12 cellular contexts compared by ENCODE assay signal in the genomic region with DNA sequence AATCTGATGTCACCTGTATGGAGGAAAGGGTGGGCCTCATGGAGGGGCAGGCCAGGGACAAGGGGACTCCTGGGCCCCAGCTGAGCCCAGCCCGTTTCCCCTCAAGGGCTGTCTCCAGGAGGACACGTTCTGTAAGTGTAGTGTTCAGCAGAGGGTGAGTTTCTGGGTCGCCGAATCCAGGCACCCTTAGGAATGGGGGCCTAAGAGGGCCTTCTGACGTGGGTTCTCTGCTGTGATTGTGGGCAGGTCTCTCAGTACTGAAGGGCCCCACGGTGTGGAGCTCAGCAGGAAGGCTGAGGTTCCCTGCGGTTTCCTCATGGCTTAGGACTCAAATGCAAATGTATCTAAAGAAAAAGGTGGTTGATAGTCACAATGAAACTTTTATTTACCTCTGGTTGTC. TPM values are rescaled to one million over a fixed set of nuclear protein-coding genes. Genes with fewer than 3 reads are reported as not detected.
DNase-seq lines count a peak whose midpoint lies in the region; ATAC-seq and TF ChIP-seq lines count a peak whose summit lies in the region.
"Had no signal": no experiment of that assay in that cellular context is flagged by ENCODE, and none has a peak within 500 bp of the region (broad histone marks: within the 10 kb centered on the region; RNA-seq: fewer than 3 reads in every experiment).

No MANE protein-coding gene starts in this region.

- no peak overlapping the region for H3K23ac ChIP-seq in neuronal stem cell (ENCODE audit: low read depth, low read length, poor library complexity)

- H3K27me3 ChIP-seq in BLaER1 treated with 17β-estradiol and CSF1 and Interleukin-3, amounts not matched to agents 10 nM and 100 nM = no peaks in the 10 kb centered on the region
- H3K27me3 ChIP-seq in neuronal stem cell (ENCODE audit: control insufficient read depth in 3 of 3, insufficient read depth in 3 of 3, low read depth in 1 of 3, low read length in 3 of 3) = no peaks in the 10 kb centered on the region
- H3K27me3 ChIP-seq: heart right ventricle had no signal

- no peak overlapping the region for H3K18ac ChIP-seq in neuronal stem cell (ENCODE audit: low read length)

- peak overlapping the region in 7 of 11 experiments; percentile 7 to 57 (median 13); a peak in 6 of 22 replicates for H3K9ac ChIP-seq in BLaER1 treated with 17β-estradiol and CSF1 and Interleukin-3, amounts not matched to agents 10 nM and 100 nM
- no peak overlapping the region for H3K9ac ChIP-seq in neuronal stem cell (ENCODE audit: low read depth, low read length, poor library complexity)

- intact Hi-C loops in mucosa of descending colon (cut with DNase I, micrococcal nuclease) = no loop called here

- no peak overlapping the region for H3K4me3 ChIP-seq in BLaER1 treated with 17β-estradiol and CSF1 and Interleukin-3, amounts not matched to agents 10 nM and 100 nM
- H3K4me3 ChIP-seq in mucosa of descending colon (no peak overlapping the region), neuronal stem cell (ENCODE audit: low read length in 2 of 2) (no peak overlapping the region)
- H3K4me3 ChIP-seq: heart right ventricle, skin epidermis had no signal

- H3K27ac ChIP-seq in BLaER1 treated with 17β-estradiol and CSF1 and Interleukin-3, amounts not matched to agents 10 nM and 100 nM = 0 out of 22 replicates have a peak overlapping the region, but pooled peaks of 1 of the 11 experiments have one; percentile 3
- no peak overlapping the region for H3K27ac ChIP-seq in neuronal stem cell (replicated peaks; ENCODE audit: low read length)

- no peak overlapping the region for H3K14ac ChIP-seq in neuronal stem cell (ENCODE audit: low read length)

- H3K36me3 ChIP-seq in BLaER1 treated with 17β-estradiol and CSF1 and Interleukin-3, amounts not matched to agents 10 nM and 100 nM = peaks cover 53 to 85% (median 69%) of the 10 kb centered on the region in 11 experiments
- H3K36me3 ChIP-seq in mucosa of descending colon (ENCODE audit: low read depth) (no peaks in the 10 kb centered on the region), neuronal stem cell (replicated peaks in 1 of 2; ENCODE audit: control insufficient read depth in 2 of 2, insufficient read depth in 2 of 2, low read length in 2 of 2) (peaks cover 29 to 77% of the 10 kb centered on the region in 2 donors)

- peaks cover 41% of the 10 kb centered on the region for H3K4me1 Mint-ChIP-seq in activated CD4-positive, alpha-beta memory T cell treated with anti-CD3 and anti-CD28 coated beads, Interleukin-2, amount 10 ng/mL, durations not matched to agents 7 days and 5 days

- no peak overlapping the region for H2AFZ ChIP-seq in neuronal stem cell (ENCODE audit: low read length)

- H2BK12ac ChIP-seq in neuronal stem cell (ENCODE audit: low read length) = no peak overlapping the region

- no CpG with 5 or more reads among the region's 7 CpGs for WGBS in neuronal stem cell (ENCODE audit: extremely low coverage in 2 of 2, insufficient read length in 2 of 2, insufficient replicate concordance in 1 of 2), 2 donors

- H2BK120ac ChIP-seq in neuronal stem cell (ENCODE audit: low read depth, low read length) = no peak overlapping the region

- no peak overlapping the region for H2AK5ac ChIP-seq in neuronal stem cell (ENCODE audit: low read depth, low read length)

- peak overlapping the region; percentile 6 for H3K4me3 Mint-ChIP-seq in activated CD4-positive, alpha-beta memory T cell treated with anti-CD3 and anti-CD28 coated beads, Interleukin-2, amount 10 ng/mL, durations not matched to agents 7 days and 5 days

- DNase-seq in activated CD4-positive, alpha-beta memory T cell treated with anti-CD3 and anti-CD28 coated beads, Interleukin-2, amount 10 ng/mL, durations not matched to agents 7 days and 5 days = peak; percentile 63
- DNase-seq in mucosa of descending colon = peak in 1 of 3 donors; percentile 41
- no peak for DNase-seq in cortex of kidney (lab: John Stamatoyannopoulos, UW)
- no peak for DNase-seq in NCI-H128 (lab: John Stamatoyannopoulos, UW; ENCODE audit: unreplicated experiment)
- DNase-seq in neuronal stem cell (ENCODE audit: low spot score) = no peak
- DNase-seq: heart right ventricle, midbrain, NCI-H524 had no signal

- H3K9me3 ChIP-seq in BLaER1 treated with 17β-estradiol and CSF1 and Interleukin-3, amounts not matched to agents 10 nM and 100 nM (replicated peaks in 1 of 11) = no peaks in the 10 kb centered on the region
- no peaks in the 10 kb centered on the region for H3K9me3 ChIP-seq in mucosa of descending colon
- no peaks in the 10 kb centered on the region for H3K9me3 ChIP-seq in neuronal stem cell (replicated peaks in 1 of 2; ENCODE audit: control insufficient read depth in 2 of 2, insufficient read depth in 1 of 2, low read depth in 1 of 2, low read length in 2 of 2)
- H3K9me3 ChIP-seq: heart right ventricle had no signal

- H2BK15ac ChIP-seq in neuronal stem cell (ENCODE audit: low read length) = no peak overlapping the region

- H3K27ac Mint-ChIP-seq in activated CD4-positive, alpha-beta memory T cell treated with anti-CD3 and anti-CD28 coated beads, Interleukin-2, amount 10 ng/mL, durations not matched to agents 7 days and 5 days = peak overlapping the region; percentile 71

- H3K4ac ChIP-seq in neuronal stem cell (ENCODE audit: low read length) = no peak overlapping the region

- H3K27me3 Mint-ChIP-seq in activated CD4-positive, alpha-beta memory T cell treated with anti-CD3 and anti-CD28 coated beads, Interleukin-2, amount 10 ng/mL, durations not matched to agents 7 days and 5 days = no peaks in the 10 kb centered on the region

- H2BK5ac ChIP-seq in neuronal stem cell (ENCODE audit: low read length) = no peak overlapping the region

- peaks cover 12 to 100% (median 94%) of the 10 kb centered on the region in 11 experiments; a peak in 21 of 22 replicates for H4K20me1 ChIP-seq in BLaER1 treated with 17β-estradiol and CSF1 and Interleukin-3, amounts not matched to agents 10 nM and 100 nM

- no peak overlapping the region for H4K91ac ChIP-seq in neuronal stem cell (ENCODE audit: low read depth, low read length, poor library complexity)

- no peaks in the 10 kb centered on the region for H3K9me3 Mint-ChIP-seq in activated CD4-positive, alpha-beta memory T cell treated with anti-CD3 and anti-CD28 coated beads, Interleukin-2, amount 10 ng/mL, durations not matched to agents 7 days and 5 days

- H3K4me1 ChIP-seq in BLaER1 treated with 17β-estradiol and CSF1 and Interleukin-3, amounts not matched to agents 10 nM and 100 nM = peaks cover 20 to 37% (median 31%) of the 10 kb centered on the region in 10 experiments
- H3K4me1 ChIP-seq in mucosa of descending colon (ENCODE audit: low read depth) = peaks cover 5% of the 10 kb centered on the region
- H3K4me1 ChIP-seq in neuronal stem cell (ENCODE audit: control insufficient read depth in 2 of 2, insufficient read depth in 1 of 2, low read depth in 1 of 2, low read length in 2 of 2) = peaks cover 2% of the 10 kb centered on the region in 2 donors

- CTCF ChIA-PET in activated CD4-positive, alpha-beta memory T cell treated with anti-CD3 and anti-CD28 coated beads, Interleukin-2, amount 10 ng/mL, durations not matched to agents 7 days and 5 days (lab: Charles Lee) = interaction anchor here (0.9 to 1.4 kb wide), 4 partner anchors 8 to 50 kb away, joined by 3 to 7 read pairs (median 4); a partner anchor contains a TSS

- H4K8ac ChIP-seq in neuronal stem cell (ENCODE audit: low read depth, low read length) = no peak overlapping the region

- H3K36me3 Mint-ChIP-seq in activated CD4-positive, alpha-beta memory T cell treated with anti-CD3 and anti-CD28 coated beads, Interleukin-2, amount 10 ng/mL, durations not matched to agents 7 days and 5 days (ENCODE audit: low read depth) = peaks cover 24% of the 10 kb centered on the region

- ATAC-seq in GM19351 (IDR thresholded peaks at IDR 0.05; ENCODE audit: unreplicated experiment) (peak; percentile 70), mucosa of descending colon (peak; percentile 46), GM21737 (IDR thresholded peaks at IDR 0.05; ENCODE audit: unreplicated experiment) (no peak)

- POLR2A ChIA-PET in activated CD4-positive, alpha-beta memory T cell treated with anti-CD3 and anti-CD28 coated beads, Interleukin-2, amount 10 ng/mL, durations not matched to agents 7 days and 5 days (lab: Charles Lee) = interaction anchor here (1.0 to 1.3 kb wide), 4 partner anchors 17 to 53 kb away, joined by 3 to 4 read pairs (median 4); no protein-coding TSS in a partner anchor

- TF ChIP-seq CTCF in mucosa of descending colon (IDR thresholded peaks at IDR 0.05) = no peak

- H3K4me2 ChIP-seq in BLaER1 treated with 17β-estradiol and CSF1 and Interleukin-3, amounts not matched to agents 10 nM and 100 nM = peak overlapping the region; percentile 2 to 66 (median 44); a peak in 19 of 22 replicates
- no peak overlapping the region for H3K4me2 ChIP-seq in neuronal stem cell (ENCODE audit: insufficient read depth, low read length, poor library complexity, severe bottlenecking)

- peaks cover 34% of the 10 kb centered on the region for H3K79me1 ChIP-seq in neuronal stem cell (ENCODE audit: low read depth, low read length)

RNA-seq across cellular contexts. Expression of a gene that starts 6.5 kb away (rescaled TPM):
- 10 to 100 TPM; 20.1 to 21.5 TPM for total RNA-seq in activated CD4-positive, alpha-beta memory T cell treated with anti-CD3 and anti-CD28 coated beads, Interleukin-2, amount 10 ng/mL, durations not matched to agents 7 days and 5 days
- total RNA-seq in mucosa of descending colon = 10 to 100 TPM; 19.2 to 34.8 (median 27.3) TPM
- polyA plus RNA-seq in neuronal stem cell (2013, experiment 1 of 2) = 27.4 TPM
- 26.0 TPM for polyA plus RNA-seq in neuronal stem cell (2013, experiment 2 of 2)

RNA-seq across cellular contexts. Expression of a gene that starts 14.7 kb away (rescaled TPM):
- 10 to 100 TPM; 69.2 to 73.5 TPM for total RNA-seq in activated CD4-positive, alpha-beta memory T cell treated with anti-CD3 and anti-CD28 coated beads, Interleukin-2, amount 10 ng/mL, durations not matched to agents 7 days and 5 days
- total RNA-seq in mucosa of descending colon = 100 to 1,000 TPM in 2 of 3 donors, 10 to 100 TPM in 1; 85.2 to 179 (median 131) TPM
- 2.8 TPM for polyA plus RNA-seq in neuronal stem cell (2013, experiment 1 of 2)
- polyA plus RNA-seq in neuronal stem cell (2013, experiment 2 of 2) = 1.9 TPM

RNA-seq across cellular contexts. Expression of a gene that starts 41.7 kb away (rescaled TPM):
- total RNA-seq in activated CD4-positive, alpha-beta memory T cell treated with anti-CD3 and anti-CD28 coated beads, Interleukin-2, amount 10 ng/mL, durations not matched to agents 7 days and 5 days = 100 to 1,000 TPM; 170 to 178 TPM
- 100 to 1,000 TPM; 103 to 190 (median 116) TPM for total RNA-seq in mucosa of descending colon
- 15.1 TPM for polyA plus RNA-seq in neuronal stem cell (2013, experiment 1 of 2)
- 13.4 TPM for polyA plus RNA-seq in neuronal stem cell (2013, experiment 2 of 2)

RNA-seq across cellular contexts. Expression of a gene that starts 50.5 kb away (rescaled TPM):
- 100 to 1,000 TPM; 109 to 117 TPM for total RNA-seq in activated CD4-positive, alpha-beta memory T cell treated with anti-CD3 and anti-CD28 coated beads, Interleukin-2, amount 10 ng/mL, durations not matched to agents 7 days and 5 days
- total RNA-seq in mucosa of descending colon = 100 to 1,000 TPM; 108 to 127 (median 118) TPM
- polyA plus RNA-seq in neuronal stem cell (2013, experiment 1 of 2) = 35.7 TPM
- 35.1 TPM for polyA plus RNA-seq in neuronal stem cell (2013, experiment 2 of 2)
